ENCODE assay signal across 1 cellular context in genomic region chr6:168247456-168248147, GRCh38.
TF ChIP-seq lines count a peak whose summit lies in the region.

No MANE protein-coding gene starts in this region.

TF ChIP-seq in H1, 55 proteins besides CTCF, POLR2A, EP300 and RAD21 (continued from another document):
- TF ChIP-seq CHD7 (IDR thresholded peaks at IDR 0.05; ENCODE audit: insufficient replicate concordance, low read length) (no peak), KDM4A (IDR thresholded peaks at IDR 0.05; ENCODE audit: low read depth, low read length, severe bottlenecking) (no peak), SIX5 (IDR thresholded peaks at IDR 0.05; ENCODE audit: low read depth, low read length) (no peak), KDM1A (IDR thresholded peaks at IDR 0.05; ENCODE audit: borderline replicate concordance, low read length) (no peak), SAP30 (IDR thresholded peaks at IDR 0.05; ENCODE audit: insufficient read depth, insufficient replicate concordance, low read length) (no peak), YY1 (IDR thresholded peaks at IDR 0.05; ENCODE audit: low read depth, low read length) (no peak), ATF3 (IDR thresholded peaks at IDR 0.05; ENCODE audit: insufficient read depth, low read depth, low read length) (no peak), USF2 (IDR thresholded peaks at IDR 0.05; ENCODE audit: low read length) (no peak)
